8 cellular contexts compared by ENCODE assay signal in genomic region chr2:80073134-80073561, GRCh38.
DNase-seq lines count a peak whose midpoint lies in the region; ATAC-seq and TF ChIP-seq lines count a peak whose summit lies in the region.

No MANE protein-coding gene starts in this region.

- H3K27ac ChIP-seq in body of pancreas, result no peak overlapping the region

- no peak for TF ChIP-seq POLR2A in body of pancreas (IDR thresholded peaks at IDR 0.05)

- H3K36me3 Mint-ChIP-seq in type B pancreatic cell, result no peaks in the 10 kb centered on the region

- intact Hi-C loops in body of pancreas (cut with DNase I), result no loop called here

- no peaks in the 10 kb centered on the region for H3K9me3 ChIP-seq in body of pancreas

- ATAC-seq in HG03432 (IDR thresholded peaks at IDR 0.05; ENCODE audit: unreplicated experiment) (peak; percentile 77), body of pancreas (no peak), GM21423 (IDR thresholded peaks at IDR 0.05; ENCODE audit: unreplicated experiment) (no peak)

- H3K4me1 ChIP-seq in body of pancreas, result no peaks in the 10 kb centered on the region

- no peak overlapping the region for H3K27ac Mint-ChIP-seq in type B pancreatic cell

- peaks cover 5% of the 10 kb centered on the region for H3K4me1 Mint-ChIP-seq in type B pancreatic cell (ENCODE audit: unreplicated experiment)

- no peaks in the 10 kb centered on the region for H3K36me3 ChIP-seq in body of pancreas (replicated peaks in 1 of 2; ENCODE audit: insufficient read depth in 1 of 2, low read depth in 2 of 2)

- no peak overlapping the region for H3K4me3 ChIP-seq in body of pancreas

- no peaks in the 10 kb centered on the region for H3K27me3 ChIP-seq in body of pancreas

- peaks cover 5% of the 10 kb centered on the region for H3K9me3 Mint-ChIP-seq in type B pancreatic cell

- peak in 10 of 14 donors; percentile 3 to 33 (median 11) for DNase-seq in C1 segment of cervical spinal cord (lab: John Stamatoyannopoulos, UW)
- DNase-seq in GM13976 (ENCODE audit: low spot score), result peak; percentile 49
- peak; percentile 40 for DNase-seq in NCI-H82 treated with DMSO at 0.1 percent for 48 hours (lab: John Stamatoyannopoulos, UW; ENCODE audit: unreplicated experiment)
- DNase-seq in body of pancreas, result peak; percentile 22 to 48 (median 38)
- DNase-seq in iPS-NIHi11 (ENCODE audit: low spot score), result peak; percentile 80
- no peak for DNase-seq in type B pancreatic cell (ENCODE audit: extremely low spot score, unreplicated experiment)

- WGBS in body of pancreas, 2 donors, result 5 to 15% methylated on average over 2 of the region's 2 CpGs

- no peak overlapping the region for H3K4me3 Mint-ChIP-seq in type B pancreatic cell

- in situ Hi-C loops in GM13976 (cut with MboI; ENCODE audit: low sequenced_read_pairs, unreplicated experiment), result no loop called here

- H3K27me3 Mint-ChIP-seq in type B pancreatic cell, result peaks cover 12% of the 10 kb centered on the region

- TF ChIP-seq CTCF in GM13976 (IDR thresholded peaks at IDR 0.05; ENCODE audit: borderline replicate concordance, control extremely low read depth, extremely low read depth, insufficient read depth, missing control alignments), result peak; percentile 44
- TF ChIP-seq CTCF in body of pancreas (IDR thresholded peaks at IDR 0.05), result peak; percentile 40 to 67 (median 62)
- TF ChIP-seq CTCF in type B pancreatic cell (conservative IDR thresholded peaks at IDR 0.05), result peak; percentile 87
